In genomic region chr2:74031203-74031602, GRCh38 we compare ENCODE assay signal across 17 cellular contexts. TPM values are rescaled to one million over a fixed set of nuclear protein-coding genes. Genes with fewer than 3 reads are reported as not detected.
DNase-seq lines count a peak whose midpoint lies in the region; ATAC-seq and TF ChIP-seq lines count a peak whose summit lies in the region.
"Had no signal": no experiment of that assay in that cellular context is flagged by ENCODE, and none has a peak within 500 bp of the region (broad histone marks: within the 10 kb centered on the region; RNA-seq: fewer than 3 reads in every experiment).

No MANE protein-coding gene starts in this region.

- peak overlapping the region in 10 of 11 experiments; percentile 50 to 77 (median 62); a peak in 19 of 22 replicates for H3K27ac ChIP-seq in BLaER1 treated with 17β-estradiol and CSF1 and Interleukin-3, amounts not matched to agents 10 nM and 100 nM
- H3K27ac ChIP-seq in ovary, result no peak overlapping the region
- H3K27ac ChIP-seq: GM23248 had no signal

- no peaks in the 10 kb centered on the region for H3K36me3 Mint-ChIP-seq in endothelial cell (ENCODE audit: low read depth, unreplicated experiment)

- intact Hi-C loops in ovary (cut with DNase I), result no loop called here

- H3K4me3 Mint-ChIP-seq in endothelial cell (ENCODE audit: unreplicated experiment), result peak overlapping the region; percentile 65

- TF ChIP-seq POLR2A in ovary (IDR thresholded peaks at IDR 0.05), result no peak

- peaks cover 0 to 16% (median 9%) of the 10 kb centered on the region in 11 experiments; a peak in 10 of 22 replicates for H3K36me3 ChIP-seq in BLaER1 treated with 17β-estradiol and CSF1 and Interleukin-3, amounts not matched to agents 10 nM and 100 nM
- no peaks in the 10 kb centered on the region for H3K36me3 ChIP-seq in ovary
- H3K36me3 ChIP-seq: cardiac muscle cell had no signal

- H3K4me1 Mint-ChIP-seq in endothelial cell (ENCODE audit: unreplicated experiment), result peaks cover 52% of the 10 kb centered on the region

- peaks cover 79 to 100% (median 86%) of the 10 kb centered on the region in 10 experiments for H3K4me1 ChIP-seq in BLaER1 treated with 17β-estradiol and CSF1 and Interleukin-3, amounts not matched to agents 10 nM and 100 nM
- H3K4me1 ChIP-seq in ovary (ENCODE audit: insufficient read depth), result peaks cover 5% of the 10 kb centered on the region

- H3K9me3 ChIP-seq in BLaER1 treated with 17β-estradiol and CSF1 and Interleukin-3, amounts not matched to agents 10 nM and 100 nM (replicated peaks in 1 of 11), result peaks cover 0 to 14% (median 12%) of the 10 kb centered on the region in 11 experiments; a peak in 16 of 22 replicates
- no peaks in the 10 kb centered on the region for H3K9me3 ChIP-seq in ovary

- ATAC-seq in HG03095 (IDR thresholded peaks at IDR 0.05; ENCODE audit: unreplicated experiment), result no peak

- peak overlapping the region in 8 of 10 experiments; percentile 14 to 59 (median 48); a peak in 11 of 20 replicates for H3K4me3 ChIP-seq in BLaER1 treated with 17β-estradiol and CSF1 and Interleukin-3, amounts not matched to agents 10 nM and 100 nM
- H3K4me3 ChIP-seq in GM12865 (ENCODE audit: low read depth, low read length) (peak overlapping the region; percentile 61), ovary (no peak overlapping the region)
- H3K4me3 ChIP-seq: cardiac muscle cell, GM23248 had no signal

- peaks cover 73 to 98% (median 95%) of the 10 kb centered on the region in 11 experiments for H4K20me1 ChIP-seq in BLaER1 treated with 17β-estradiol and CSF1 and Interleukin-3, amounts not matched to agents 10 nM and 100 nM

- peak overlapping the region; percentile 36 to 72 (median 59); a peak in 19 of 22 replicates for H3K9ac ChIP-seq in BLaER1 treated with 17β-estradiol and CSF1 and Interleukin-3, amounts not matched to agents 10 nM and 100 nM
- H3K9ac ChIP-seq: GM23248 had no signal

- 83 to 89% (median 87%) methylated on average over 8 of the region's 8 CpGs for WGBS in ovary, 3 donors

- peak overlapping the region; percentile 87 to 97 (median 95) for H3K4me2 ChIP-seq in BLaER1 treated with 17β-estradiol and CSF1 and Interleukin-3, amounts not matched to agents 10 nM and 100 nM

- DNase-seq in GM12865 (ENCODE audit: low read depth), result no peak
- peak; percentile 29 for DNase-seq in SKM-1 treated with dmso at 0.1 percent for 144 hours (lab: John Stamatoyannopoulos, UW; ENCODE audit: unreplicated experiment)
- DNase-seq in endothelial cell (ENCODE audit: low spot score), result no peak
- DNase-seq in stimulated activated CD4-positive, alpha-beta T cell treated with anti-CD3 and anti-CD28 coated beads, Interleukin-4, amount 100 ng/mL, for 4 hours, result no peak
- DNase-seq in ovary, result no peak
- no peak for DNase-seq in COLO829 (ENCODE audit: low spot score)
- DNase-seq: activated T-cell treated with anti-CD3 and anti-CD28 coated beads for 4 hours; C1 segment of cervical spinal cord; GM23248; hippocampal formation; NCI-H1694; NK-92 treated with Interleukin-12 subunit alpha and Interleukin-12 subunit beta, amount 100 ng/mL, for 24 hours; nucleus accumbens; T1000 had no signal

- TF ChIP-seq EP300 in ovary (IDR thresholded peaks at IDR 0.05), result no peak

- no peaks in the 10 kb centered on the region for H3K9me3 Mint-ChIP-seq in endothelial cell (ENCODE audit: unreplicated experiment)

- H3K27me3 Mint-ChIP-seq in endothelial cell (ENCODE audit: unreplicated experiment), result peaks cover 8% of the 10 kb centered on the region

- H3K27me3 ChIP-seq in BLaER1 treated with 17β-estradiol and CSF1 and Interleukin-3, amounts not matched to agents 10 nM and 100 nM, result no peaks in the 10 kb centered on the region
- H3K27me3 ChIP-seq in ovary, result no peaks in the 10 kb centered on the region
- H3K27me3 ChIP-seq: cardiac muscle cell had no signal

- H3K27ac Mint-ChIP-seq in endothelial cell (ENCODE audit: unreplicated experiment), result peak overlapping the region; percentile 94

- TF ChIP-seq CTCF in GM12865 (IDR thresholded peaks at IDR 0.05; ENCODE audit: insufficient read depth, low read depth, low read length, missing control alignments) (no peak), endothelial cell (IDR thresholded peaks at IDR 0.05; ENCODE audit: unreplicated experiment) (no peak), ovary (IDR thresholded peaks at IDR 0.05) (no peak)

RNA-seq across cellular contexts. Expression of gene TET3, which starts 46.5 kb away (rescaled TPM):
- total RNA-seq in endothelial cell (ENCODE audit: unreplicated experiment), result 23.0 TPM
- 10 to 100 TPM in 2 of 7 donors, 1 to 10 TPM in 5; 5.1 to 13.5 (median 7.9) TPM for total RNA-seq in ovary
- polyA plus RNA-seq in ovary, result 1 to 10 TPM; 2.6 to 3.3 TPM

Comparison
In these comparisons a context has a peak if more than half of its experiments do, and no peak if none do; other contexts are left out.
1. H3K27ac ChIP-seq: peak in BLaER1 treated with 17β-estradiol and CSF1 and Interleukin-3, amounts not matched to agents 10 nM and 100 nM (10 of 11); none in ovary (0 of 2).